10 cellular contexts compared by ENCODE assay signal in the genomic region with DNA sequence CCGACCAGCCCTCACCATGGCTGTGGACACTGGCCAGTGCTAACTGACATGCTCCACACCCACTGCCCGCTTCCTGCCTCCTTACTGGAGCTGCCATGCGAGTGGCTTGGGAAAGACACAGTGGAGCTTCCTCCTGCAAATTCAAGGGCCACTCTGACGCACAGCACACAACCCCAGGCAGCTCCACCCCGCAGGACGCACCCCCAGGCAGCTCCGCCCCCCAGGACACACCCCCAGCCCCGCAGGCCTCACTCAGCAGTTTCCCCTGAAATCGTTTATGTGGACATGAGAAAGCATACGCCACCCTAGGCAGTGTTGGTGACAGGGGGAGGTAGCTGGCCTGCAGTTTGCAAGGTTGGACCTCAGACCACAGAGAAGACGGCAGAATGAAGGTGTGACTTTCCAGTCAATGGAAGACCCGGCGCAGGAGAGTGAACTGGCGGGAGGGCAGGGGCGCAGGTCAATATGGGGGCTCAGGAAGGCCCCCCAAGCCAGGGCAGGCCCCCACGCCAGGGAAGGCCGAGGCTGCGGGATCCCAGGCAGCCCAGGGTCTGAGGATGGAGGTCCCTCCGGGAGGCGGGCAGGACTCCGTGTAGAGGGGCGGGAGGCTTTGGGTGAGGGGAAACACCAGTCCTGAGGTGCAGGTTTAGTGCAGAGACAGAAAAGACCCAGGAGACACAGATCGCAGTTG.
DNase-seq lines count a peak whose midpoint lies in the region; ATAC-seq lines count a peak whose summit lies in the region.
"Had no signal": no experiment of that assay in that cellular context is flagged by ENCODE, and none has a peak within 500 bp of the region (broad histone marks: within the 10 kb centered on the region; RNA-seq: fewer than 3 reads in every experiment).

No MANE protein-coding gene starts in this region.

- peak; percentile 88 for DNase-seq in CD1c-positive myeloid dendritic cell (ENCODE audit: extremely low spot score)
- peak in 3 of 5 donors; percentile 27 to 32 (median 30) for DNase-seq in T-helper 1 cell
- peak; percentile 61 for DNase-seq in iPS-NIHi7 (ENCODE audit: extremely low spot score)
- no peak for DNase-seq in SHP77 treated with DMSO at 0.1 percent for 48 hours (lab: John Stamatoyannopoulos, UW)
- no peak for DNase-seq in nucleus accumbens (lab: John Stamatoyannopoulos, UW)
- no peak for DNase-seq in NCI-H226
- DNase-seq: stimulated activated CD4-positive, alpha-beta T cell treated with anti-CD3 and anti-CD28 coated beads, Interleukin-4, amount 100 ng/mL, for 24 hours had no signal

- peak; percentile 17 for ATAC-seq in GM19043 (IDR thresholded peaks at IDR 0.05; ENCODE audit: low read depth, unreplicated experiment)
- ATAC-seq in HG02588 (IDR thresholded peaks at IDR 0.05; ENCODE audit: unreplicated experiment), result no peak
- ATAC-seq: body of pancreas had no signal

Comparison
In these comparisons a context has a peak if more than half of its experiments do, and no peak if none do; other contexts are left out.
1. DNase-seq: peak in CD1c-positive myeloid dendritic cell (single experiment), T-helper 1 cell (3 of 5) and iPS-NIHi7 (single experiment); none in SHP77 treated with DMSO at 0.1 percent for 48 hours (single experiment), nucleus accumbens (0 of 56) and NCI-H226 (single experiment).